19 cellular contexts compared by ENCODE assay signal in the genomic region with DNA sequence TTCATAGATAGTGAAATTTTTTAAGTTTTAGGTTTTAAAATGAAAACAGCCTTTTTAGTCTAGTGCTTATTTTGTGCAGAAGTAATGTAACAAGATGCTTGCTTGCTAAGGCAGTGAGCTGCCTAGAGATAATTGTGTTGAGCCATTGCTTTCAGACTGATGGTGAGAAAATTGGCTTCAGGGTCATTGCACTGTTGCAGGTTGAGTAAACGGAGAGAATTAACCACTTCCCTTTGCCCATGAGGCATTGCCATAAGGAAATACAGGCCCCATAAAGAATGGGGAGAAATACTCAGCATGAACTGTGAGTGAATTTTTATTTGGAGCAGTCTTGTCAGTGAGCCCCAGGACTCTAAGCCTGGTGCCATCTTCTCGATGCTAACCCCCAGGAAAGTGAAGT.
DNase-seq lines count a peak whose midpoint lies in the region; ATAC-seq and TF ChIP-seq lines count a peak whose summit lies in the region.
"Had no signal": no experiment of that assay in that cellular context is flagged by ENCODE, and none has a peak within 500 bp of the region (broad histone marks: within the 10 kb centered on the region; RNA-seq: fewer than 3 reads in every experiment).

No MANE protein-coding gene starts in this region.

- no peak overlapping the region for H3K4me3 Mint-ChIP-seq in stimulated activated naive CD8-positive, alpha-beta T cell treated with anti-CD3 and anti-CD28 coated beads, Interleukin-15, amount 100 ng/mL, for 72 hours
- H3K4me3 Mint-ChIP-seq: activated CD4-positive, alpha-beta T cell treated with anti-CD3 and anti-CD28 coated beads, Interleukin-2, amount 10 ng/mL, durations not matched to agents 7 days and 5 days; immature natural killer cell; neural crest cell had no signal

- H3K4me3 ChIP-seq in left lung, result no peak overlapping the region
- H3K4me3 ChIP-seq: breast epithelium, esophagus muscularis mucosa had no signal

- H3K27ac Mint-ChIP-seq in stimulated activated naive CD8-positive, alpha-beta T cell treated with anti-CD3 and anti-CD28 coated beads, Interleukin-15, amount 100 ng/mL, for 72 hours, result no peak overlapping the region
- H3K27ac Mint-ChIP-seq: activated CD4-positive, alpha-beta T cell treated with anti-CD3 and anti-CD28 coated beads, Interleukin-2, amount 10 ng/mL, durations not matched to agents 7 days and 5 days; activated naive CD4-positive, alpha-beta T cell treated with anti-CD3 and anti-CD28 coated beads, Interleukin-2, amount 50 U/mL, for 72 hours had no signal

- H3K9me3 ChIP-seq in left lung, result no peaks in the 10 kb centered on the region
- H3K9me3 ChIP-seq: breast epithelium, esophagus muscularis mucosa had no signal

- no peak overlapping the region for H3K27ac ChIP-seq in left lung
- H3K27ac ChIP-seq: breast epithelium, esophagus muscularis mucosa had no signal

- peaks cover 18% of the 10 kb centered on the region for H3K4me1 Mint-ChIP-seq in stimulated activated naive CD8-positive, alpha-beta T cell treated with anti-CD3 and anti-CD28 coated beads, Interleukin-15, amount 100 ng/mL, for 72 hours
- H3K4me1 Mint-ChIP-seq: activated CD4-positive, alpha-beta T cell treated with anti-CD3 and anti-CD28 coated beads, Interleukin-2, amount 10 ng/mL, durations not matched to agents 7 days and 5 days had no signal

- no peak for TF ChIP-seq CTCF in left lung (IDR thresholded peaks at IDR 0.05)
- no peak for TF ChIP-seq CTCF in omental fat pad (IDR thresholded peaks at IDR 0.05)

- peak; percentile 36 for ATAC-seq in stimulated activated naive CD8-positive, alpha-beta T cell treated with anti-CD3 and anti-CD28 coated beads, Interleukin-15, Interleukin-2, amounts not matched to agents 100 U/mL and 50 U/mL, for 24 hours
- ATAC-seq in stimulated activated naive CD8-positive, alpha-beta T cell treated with anti-CD3 and anti-CD28 coated beads, Interleukin-15, amount 100 ng/mL, for 72 hours, result no peak
- ATAC-seq in left lung (peak; percentile 16), GM19328 (IDR thresholded peaks at IDR 0.05; ENCODE audit: unreplicated experiment) (no peak), omental fat pad (ENCODE audit: low FRiP score) (no peak)
- ATAC-seq in activated CD4-positive, CD25-positive, alpha-beta regulatory T cell treated with anti-CD3 and anti-CD28 coated beads, Interleukin-2, amount 50 U/mL, for 24 hours, result no peak

- no peaks in the 10 kb centered on the region for H3K27me3 Mint-ChIP-seq in stimulated activated naive CD8-positive, alpha-beta T cell treated with anti-CD3 and anti-CD28 coated beads, Interleukin-15, amount 100 ng/mL, for 72 hours
- H3K27me3 Mint-ChIP-seq: activated CD4-positive, alpha-beta T cell treated with anti-CD3 and anti-CD28 coated beads, Interleukin-2, amount 10 ng/mL, durations not matched to agents 7 days and 5 days had no signal

- intact Hi-C loops in left lung (cut with DNase I), result no loop called here

- H3K4me1 ChIP-seq in left lung, result peaks cover 13 to 23% of the 10 kb centered on the region in 2 donors
- H3K4me1 ChIP-seq: breast epithelium had no signal

- H3K27me3 ChIP-seq in left lung, result no peaks in the 10 kb centered on the region
- H3K27me3 ChIP-seq: breast epithelium, esophagus muscularis mucosa had no signal

- no peak for DNase-seq in stimulated activated naive CD8-positive, alpha-beta T cell treated with anti-CD3 and anti-CD28 coated beads, Interleukin-15, Interleukin-2, amounts not matched to agents 100 U/mL and 50 U/mL, for 24 hours
- no peak for DNase-seq in stimulated activated naive CD8-positive, alpha-beta T cell treated with anti-CD3 and anti-CD28 coated beads, Interleukin-15, amount 100 ng/mL, for 72 hours
- DNase-seq in OCI-M1 (lab: John Stamatoyannopoulos, UW) (peak; percentile 5), left lung (no peak), NCI-H1694 (lab: John Stamatoyannopoulos, UW) (no peak), omental fat pad (ENCODE audit: low spot score) (no peak)
- DNase-seq: activated CD4-positive, alpha-beta T cell treated with anti-CD3 and anti-CD28 coated beads, Interleukin-2, amount 10 ng/mL, durations not matched to agents 7 days and 5 days; activated T-cell treated with anti-CD3 and anti-CD28 coated beads for 4 hours; glutamatergic neuron; immature natural killer cell; mammary epithelial cell; NCI-H2029 treated with DMSO at 0.1 percent for 48 hours; SHP77 treated with DMSO at 0.1 percent for 48 hours had no signal

- H3K36me3 ChIP-seq in left lung, result peaks cover 0 to 30% of the 10 kb centered on the region in 2 donors
- H3K36me3 ChIP-seq: breast epithelium had no signal

- no peaks in the 10 kb centered on the region for H3K9me3 Mint-ChIP-seq in stimulated activated naive CD8-positive, alpha-beta T cell treated with anti-CD3 and anti-CD28 coated beads, Interleukin-15, amount 100 ng/mL, for 72 hours
- H3K9me3 Mint-ChIP-seq: activated CD4-positive, alpha-beta T cell treated with anti-CD3 and anti-CD28 coated beads, Interleukin-2, amount 10 ng/mL, durations not matched to agents 7 days and 5 days; activated naive CD4-positive, alpha-beta T cell treated with anti-CD3 and anti-CD28 coated beads, Interleukin-2, amount 50 U/mL, for 72 hours; immature natural killer cell; neural crest cell had no signal

Comparison
In these comparisons a context has a peak if more than half of its experiments do, and no peak if none do; other contexts are left out.
1. ATAC-seq: peak in stimulated activated naive CD8-positive, alpha-beta T cell treated with anti-CD3 and anti-CD28 coated beads, Interleukin-15, Interleukin-2, amounts not matched to agents 100 U/mL and 50 U/mL, for 24 hours (single experiment) and left lung (single experiment); none in stimulated activated naive CD8-positive, alpha-beta T cell treated with anti-CD3 and anti-CD28 coated beads, Interleukin-15, amount 100 ng/mL, for 72 hours (single experiment), GM19328 (single experiment), activated CD4-positive, CD25-positive, alpha-beta regulatory T cell treated with anti-CD3 and anti-CD28 coated beads, Interleukin-2, amount 50 U/mL, for 24 hours (0 of 2) and omental fat pad (single experiment).